1 cellular context compared by ENCODE assay signal in the genomic region with DNA sequence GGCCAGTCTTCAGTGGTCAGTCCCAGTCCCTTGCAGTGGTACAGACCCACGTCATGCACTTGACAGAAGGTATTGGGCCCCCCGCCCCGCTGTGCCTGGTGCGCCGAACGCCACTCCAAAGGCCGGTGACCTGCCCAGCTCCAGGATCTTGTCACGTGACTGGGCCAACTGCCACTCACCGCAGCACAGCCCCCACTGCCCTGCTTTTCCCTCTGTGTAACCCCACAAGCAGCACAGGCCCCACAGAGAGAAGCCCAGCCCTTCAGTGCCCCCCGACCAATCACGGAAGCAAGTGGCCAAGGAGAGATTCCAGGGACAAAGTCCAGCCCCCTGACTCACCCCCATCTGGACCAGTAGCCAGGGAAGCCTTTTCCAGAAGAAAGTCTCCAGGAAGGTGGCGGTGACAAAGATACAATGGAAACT.
TF ChIP-seq lines count a peak whose summit lies in the region.

No MANE protein-coding gene starts in this region.

TF ChIP-seq in GM12878, 131 proteins besides CTCF, POLR2A, EP300 and RAD21 (continued from another document and continues in another):
- TF ChIP-seq RELB (IDR thresholded peaks at IDR 0.05; ENCODE audit: low read depth): no peak
- TF ChIP-seq USF1 (IDR thresholded peaks at IDR 0.05; ENCODE audit: borderline replicate concordance, extremely low read length, insufficient read depth, low read depth, low read length): peak; percentile 90
- no peak for TF ChIP-seq JUND (IDR thresholded peaks at IDR 0.05; ENCODE audit: low read depth, low read length)
- no peak; a peak in 2 of 4 replicates for TF ChIP-seq IKZF2 (IDR thresholded peaks at IDR 0.05)
- TF ChIP-seq MYB (IDR thresholded peaks at IDR 0.05; ENCODE audit: borderline replicate concordance, low read depth, low read length): peak; percentile 76; the same call in 1 of the 2 replicates
- TF ChIP-seq NFXL1 (IDR thresholded peaks at IDR 0.05; ENCODE audit: borderline replicate concordance): no peak
- TF ChIP-seq TBL1XR1 (IDR thresholded peaks at IDR 0.05; ENCODE audit: low read depth, low read length): no peak
- TF ChIP-seq, protein P1, sequence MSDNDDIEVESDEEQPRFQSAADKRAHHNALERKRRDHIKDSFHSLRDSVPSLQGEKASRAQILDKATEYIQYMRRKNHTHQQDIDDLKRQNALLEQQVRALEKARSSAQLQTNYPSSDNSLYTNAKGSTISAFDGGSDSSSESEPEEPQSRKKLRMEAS (IDR thresholded peaks at IDR 0.05; ENCODE audit: low read depth, low read length): 0 out of 2 replicates have a peak, but pooled peaks have one; percentile 28
- no peak for TF ChIP-seq BMI1 (IDR thresholded peaks at IDR 0.05; ENCODE audit: borderline replicate concordance)
- TF ChIP-seq WRNIP1 (IDR thresholded peaks at IDR 0.05; ENCODE audit: borderline replicate concordance, low read depth, low read length): no peak; the same call in 1 of the 2 replicates
- no peak for TF ChIP-seq YY1 (IDR thresholded peaks at IDR 0.05; ENCODE audit: low read depth, low read length)
- no peak for TF ChIP-seq ATF7 (IDR thresholded peaks at IDR 0.05; ENCODE audit: low read depth)
- TF ChIP-seq ZBTB4 (CRISPR knock-in tag; IDR thresholded peaks at IDR 0.05): peak; percentile 81; the same call in 1 of the 2 replicates
- no peak for TF ChIP-seq EED (IDR thresholded peaks at IDR 0.05; ENCODE audit: low read depth)
- TF ChIP-seq ETV6 (conservative IDR thresholded peaks at IDR 0.05 in 1 of 2, IDR thresholded peaks at IDR 0.05 in 1 of 2; ENCODE audit: borderline replicate concordance in 1 of 2, low read depth in 1 of 2): no peak
- TF ChIP-seq ZBED1 (IDR thresholded peaks at IDR 0.05; ENCODE audit: borderline replicate concordance): no peak
- 0 out of 2 replicates have a peak, but pooled peaks have one; percentile 56 for TF ChIP-seq CHD1 (IDR thresholded peaks at IDR 0.05; ENCODE audit: low read depth, low read length)
- TF ChIP-seq NR2C1 (IDR thresholded peaks at IDR 0.05): no peak
- no peak for TF ChIP-seq IRF5 (IDR thresholded peaks at IDR 0.05; ENCODE audit: borderline replicate concordance)
- no peak for TF ChIP-seq TAF1 (IDR thresholded peaks at IDR 0.05; ENCODE audit: borderline replicate concordance, low read depth, low read length)
- no peak; the same call in 1 of the 2 replicates for TF ChIP-seq GATAD2B (conservative IDR thresholded peaks at IDR 0.05; ENCODE audit: low read depth)
- TF ChIP-seq, protein P2, sequence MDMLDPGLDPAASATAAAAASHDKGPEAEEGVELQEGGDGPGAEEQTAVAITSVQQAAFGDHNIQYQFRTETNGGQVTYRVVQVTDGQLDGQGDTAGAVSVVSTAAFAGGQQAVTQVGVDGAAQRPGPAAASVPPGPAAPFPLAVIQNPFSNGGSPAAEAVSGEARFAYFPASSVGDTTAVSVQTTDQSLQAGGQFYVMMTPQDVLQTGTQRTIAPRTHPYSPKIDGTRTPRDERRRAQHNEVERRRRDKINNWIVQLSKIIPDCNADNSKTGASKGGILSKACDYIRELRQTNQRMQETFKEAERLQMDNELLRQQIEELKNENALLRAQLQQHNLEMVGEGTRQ (IDR thresholded peaks at IDR 0.05; ENCODE audit: borderline replicate concordance, low read depth, low read length): peak; percentile 74
- TF ChIP-seq ZZZ3 (IDR thresholded peaks at IDR 0.05; ENCODE audit: control insufficient read depth, insufficient read length, low read depth): no peak
- no peak for TF ChIP-seq LARP7 (IDR thresholded peaks at IDR 0.05)
- no peak for TF ChIP-seq FOS (IDR thresholded peaks at IDR 0.05; ENCODE audit: borderline replicate concordance, extremely low read depth, insufficient read length)
- TF ChIP-seq DPF2 (IDR thresholded peaks at IDR 0.05): peak; percentile 33; the same call in 1 of the 2 replicates
- no peak for TF ChIP-seq CHD2 (IDR thresholded peaks at IDR 0.05; ENCODE audit: borderline replicate concordance, low read depth, low read length)
- 0 out of 2 replicates have a peak, but pooled peaks have one; percentile 41 for TF ChIP-seq TARDBP (IDR thresholded peaks at IDR 0.05; ENCODE audit: borderline replicate concordance)
- TF ChIP-seq ZNF217 (IDR thresholded peaks at IDR 0.05): no peak
- TF ChIP-seq, protein P3, sequence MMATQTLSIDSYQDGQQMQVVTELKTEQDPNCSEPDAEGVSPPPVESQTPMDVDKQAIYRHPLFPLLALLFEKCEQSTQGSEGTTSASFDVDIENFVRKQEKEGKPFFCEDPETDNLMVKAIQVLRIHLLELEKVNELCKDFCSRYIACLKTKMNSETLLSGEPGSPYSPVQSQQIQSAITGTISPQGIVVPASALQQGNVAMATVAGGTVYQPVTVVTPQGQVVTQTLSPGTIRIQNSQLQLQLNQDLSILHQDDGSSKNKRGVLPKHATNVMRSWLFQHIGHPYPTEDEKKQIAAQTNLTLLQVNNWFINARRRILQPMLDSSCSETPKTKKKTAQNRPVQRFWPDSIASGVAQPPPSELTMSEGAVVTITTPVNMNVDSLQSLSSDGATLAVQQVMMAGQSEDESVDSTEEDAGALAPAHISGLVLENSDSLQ (IDR thresholded peaks at IDR 0.05): peak; percentile 93
- TF ChIP-seq POU2F2 (IDR thresholded peaks at IDR 0.05; ENCODE audit: borderline replicate concordance, low read depth, low read length): peak; percentile 49; the same call in 2 of the 3 replicates
- peak; percentile 66 for TF ChIP-seq BACH1 (IDR thresholded peaks at IDR 0.05; ENCODE audit: borderline replicate concordance)
- 0 out of 2 replicates have a peak, but pooled peaks have one; percentile 18 for TF ChIP-seq SREBF2 (IDR thresholded peaks at IDR 0.05; ENCODE audit: low read length)
- TF ChIP-seq EZH2 (IDR thresholded peaks at IDR 0.05; ENCODE audit: borderline replicate concordance, control insufficient read depth, low read depth, low read length): no peak
- no peak; the same call in 1 of the 2 replicates for TF ChIP-seq ZBTB40 (IDR thresholded peaks at IDR 0.05; ENCODE audit: borderline replicate concordance)
- no peak; the same call in 1 of the 2 replicates for TF ChIP-seq BCL11A (IDR thresholded peaks at IDR 0.05; ENCODE audit: low read depth, low read length)
- TF ChIP-seq, protein P4, sequence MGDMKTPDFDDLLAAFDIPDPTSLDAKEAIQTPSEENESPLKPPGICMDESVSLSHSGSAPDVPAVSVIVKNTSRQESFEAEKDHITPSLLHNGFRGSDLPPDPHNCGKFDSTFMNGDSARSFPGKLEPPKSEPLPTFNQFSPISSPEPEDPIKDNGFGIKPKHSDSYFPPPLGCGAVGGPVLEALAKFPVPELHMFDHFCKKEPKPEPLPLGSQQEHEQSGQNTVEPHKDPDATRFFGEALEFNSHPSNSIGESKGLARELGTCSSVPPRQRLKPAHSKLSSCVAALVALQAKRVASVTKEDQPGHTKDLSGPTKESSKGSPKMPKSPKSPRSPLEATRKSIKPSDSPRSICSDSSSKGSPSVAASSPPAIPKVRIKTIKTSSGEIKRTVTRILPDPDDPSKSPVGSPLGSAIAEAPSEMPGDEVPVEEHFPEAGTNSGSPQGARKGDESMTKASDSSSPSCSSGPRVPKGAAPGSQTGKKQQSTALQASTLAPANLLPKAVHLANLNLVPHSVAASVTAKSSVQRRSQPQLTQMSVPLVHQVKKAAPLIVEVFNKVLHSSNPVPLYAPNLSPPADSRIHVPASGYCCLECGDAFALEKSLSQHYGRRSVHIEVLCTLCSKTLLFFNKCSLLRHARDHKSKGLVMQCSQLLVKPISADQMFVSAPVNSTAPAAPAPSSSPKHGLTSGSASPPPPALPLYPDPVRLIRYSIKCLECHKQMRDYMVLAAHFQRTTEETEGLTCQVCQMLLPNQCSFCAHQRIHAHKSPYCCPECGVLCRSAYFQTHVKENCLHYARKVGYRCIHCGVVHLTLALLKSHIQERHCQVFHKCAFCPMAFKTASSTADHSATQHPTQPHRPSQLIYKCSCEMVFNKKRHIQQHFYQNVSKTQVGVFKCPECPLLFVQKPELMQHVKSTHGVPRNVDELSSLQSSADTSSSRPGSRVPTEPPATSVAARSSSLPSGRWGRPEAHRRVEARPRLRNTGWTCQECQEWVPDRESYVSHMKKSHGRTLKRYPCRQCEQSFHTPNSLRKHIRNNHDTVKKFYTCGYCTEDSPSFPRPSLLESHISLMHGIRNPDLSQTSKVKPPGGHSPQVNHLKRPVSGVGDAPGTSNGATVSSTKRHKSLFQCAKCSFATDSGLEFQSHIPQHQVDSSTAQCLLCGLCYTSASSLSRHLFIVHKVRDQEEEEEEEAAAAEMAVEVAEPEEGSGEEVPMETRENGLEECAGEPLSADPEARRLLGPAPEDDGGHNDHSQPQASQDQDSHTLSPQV (IDR thresholded peaks at IDR 0.05): no peak
- TF ChIP-seq NBN (IDR thresholded peaks at IDR 0.05): no peak
